Comparison of ENCODE assay signal across 8 cellular contexts in genomic region chr17:41812176-41813038, GRCh38. TPM values are rescaled to one million over a fixed set of nuclear protein-coding genes. Genes with fewer than 3 reads are reported as not detected.
A peak's percentile ranks its signal among the peaks of the same experiment; 100 is the strongest.
DNase-seq lines count a peak whose midpoint lies in the region; ATAC-seq and TF ChIP-seq lines count a peak whose summit lies in the region.

TSS of gene FKBP10 (plus strand) at chr17:41813004. CDS start at chr17:41813035, 31 bp downstream.

- DNase-seq in AG10803 (ENCODE audit: low read depth) (peak; percentile 82), NCI-H345 treated with DMSO at 0.1 percent for 48 hours (lab: John Stamatoyannopoulos, UW; ENCODE audit: unreplicated experiment) (peak; percentile 48), epithelial cell of prostate (ENCODE audit: low read depth, low spot score) (no peak), mesenteric fat pad (ENCODE audit: low spot score) (no peak)
- peak; percentile 40 for DNase-seq in activated CD8-positive, alpha-beta memory T cell treated with anti-CD3 and anti-CD28 coated beads, Interleukin-2, amount 50 U/mL, for 4 hours
- DNase-seq in stimulated activated naive CD4-positive, alpha-beta T cell treated with Interleukin-2 at 50 U/mL for 16 hours (lab: John Stamatoyannopoulos, UW): peak; percentile 20

- no peak for TF ChIP-seq CTCF in AG10803 (conservative IDR thresholded peaks at IDR 0.05; ENCODE audit: low read length)

- peak within 1 kb of the TSS; percentile 90 for H3K4me3 ChIP-seq in AG10803 (ENCODE audit: low read length)

- ATAC-seq in GM21447 (IDR thresholded peaks at IDR 0.05; ENCODE audit: unreplicated experiment): peak; percentile 8
- ATAC-seq in GM19023 (IDR thresholded peaks at IDR 0.05; ENCODE audit: unreplicated experiment): no peak

- peak within 1 kb of the TSS; percentile 77 for H3K27ac ChIP-seq in epithelial cell of prostate

RNA-seq across cellular contexts. Expression of gene FKBP10, which starts in this region (rescaled TPM):
- 35.7 TPM for total RNA-seq in mesenteric fat pad

Comparison
In these comparisons a context has a peak if more than half of its experiments do, and no peak if none do; other contexts are left out.
1. DNase-seq: peak in AG10803 (single experiment), NCI-H345 treated with DMSO at 0.1 percent for 48 hours (single experiment), activated CD8-positive, alpha-beta memory T cell treated with anti-CD3 and anti-CD28 coated beads, Interleukin-2, amount 50 U/mL, for 4 hours (single experiment) and stimulated activated naive CD4-positive, alpha-beta T cell treated with Interleukin-2 at 50 U/mL for 16 hours (single experiment); none in epithelial cell of prostate (single experiment) and mesenteric fat pad (single experiment).